ENCODE assay signal across 15 cellular contexts in the genomic region with DNA sequence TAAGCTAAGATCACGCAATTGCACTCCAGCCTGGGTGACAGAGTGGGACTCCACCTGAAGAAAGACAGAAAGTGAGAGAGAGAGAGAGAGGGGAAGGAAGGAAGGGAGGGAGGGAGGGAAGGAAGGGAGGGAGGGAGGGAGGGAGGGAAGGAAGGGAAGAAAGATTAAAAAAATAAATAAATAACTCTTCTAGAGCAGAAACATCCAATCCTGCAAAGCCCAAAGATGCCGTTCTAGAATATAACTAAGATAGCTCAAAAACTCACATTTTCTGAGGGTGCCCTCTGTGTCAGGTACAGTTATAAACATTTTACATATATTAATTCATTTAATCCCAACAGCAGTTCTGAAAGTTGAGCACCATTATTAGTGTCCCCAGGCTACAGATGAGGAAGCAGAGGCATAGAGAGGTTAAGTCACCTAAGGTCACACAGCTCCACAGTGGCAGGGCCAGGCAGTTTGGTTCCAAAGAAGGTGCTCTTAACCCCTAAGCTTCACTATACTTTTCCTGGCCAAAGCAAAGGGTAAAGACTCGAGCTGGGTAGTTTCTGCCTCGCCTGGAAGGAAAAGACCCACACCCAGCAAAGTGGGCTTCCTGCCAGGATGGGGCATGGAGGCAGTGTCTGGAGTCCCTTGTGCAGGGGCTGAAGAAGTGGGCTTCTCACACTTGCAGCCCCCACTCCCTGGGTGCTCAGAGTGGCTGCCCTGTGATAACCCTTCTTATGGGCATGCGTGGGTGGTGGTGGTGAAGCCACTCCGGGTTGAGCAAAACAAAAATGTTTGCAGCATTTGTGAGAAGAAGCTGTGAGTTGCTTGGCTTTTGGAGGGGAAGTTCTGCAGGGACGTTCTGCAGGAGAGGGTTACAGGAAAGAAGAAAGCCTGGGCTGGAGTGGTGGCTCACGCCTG. TPM values are rescaled to one million over a fixed set of nuclear protein-coding genes. Genes with fewer than 3 reads are reported as not detected.
DNase-seq lines count a peak whose midpoint lies in the region; ATAC-seq, FAIRE-seq and TF ChIP-seq lines count a peak whose summit lies in the region.
"Had no signal": no experiment of that assay in that cellular context is flagged by ENCODE, and none has a peak within 500 bp of the region (broad histone marks: within the 10 kb centered on the region; RNA-seq: fewer than 3 reads in every experiment).

No MANE protein-coding gene starts in this region.

- H3K36me3 Mint-ChIP-seq in CD4-positive, alpha-beta memory T cell = peaks cover 17 to 22% of the 10 kb centered on the region in 2 donors
- peaks cover 26% of the 10 kb centered on the region for H3K36me3 Mint-ChIP-seq in activated T-helper 17 cell treated with anti-CD3 and anti-CD28 coated beads, Interleukin-2, amount 50 U/mL, for 72 hours (ENCODE audit: low read depth)
- H3K36me3 Mint-ChIP-seq in natural killer cell = no peaks in the 10 kb centered on the region

- ATAC-seq in activated T-helper 17 cell treated with anti-CD3 and anti-CD28 coated beads, Interleukin-2, amount 50 U/mL, for 72 hours (replicated peaks) = peak; percentile 45
- ATAC-seq in natural killer cell (peak in 2 of 3 donors; percentile 34 to 58), HG03378 (IDR thresholded peaks at IDR 0.05; ENCODE audit: unreplicated experiment) (no peak), GM18867 (IDR thresholded peaks at IDR 0.05; ENCODE audit: unreplicated experiment) (no peak)

- POLR2A ChIA-PET in CD4-positive, alpha-beta memory T cell (lab: Charles Lee; ENCODE audit: partially characterized antibody) = interaction anchor here (1.1 to 21.8 kb wide), 7 partner anchors 9 to 72 kb away, joined by 3 to 658 read pairs (median 16); partner anchors contain the start of gene PIK3CD

- FAIRE-seq in frontal cortex (lab: Jason Lieb, UNC) = no peak

- no peak overlapping the region for H3K4me3 ChIP-seq in CD4-positive, alpha-beta memory T cell (ENCODE audit: low read length in 2 of 2)
- H3K4me3 ChIP-seq: adrenal gland had no signal

- no peaks in the 10 kb centered on the region for H3K36me3 ChIP-seq in CD4-positive, alpha-beta memory T cell (ENCODE audit: insufficient read depth, low read length)
- peaks cover 24% of the 10 kb centered on the region for H3K36me3 ChIP-seq in KOPT-K1 (ENCODE audit: insufficient read depth, low read length)
- H3K36me3 ChIP-seq: adrenal gland had no signal

- H3K27me3 ChIP-seq in CD4-positive, alpha-beta memory T cell (ENCODE audit: insufficient read depth, low read length) = no peaks in the 10 kb centered on the region
- H3K27me3 ChIP-seq: adrenal gland had no signal

- intact Hi-C loops in CD4-positive, alpha-beta memory T cell (cut with micrococcal nuclease) = no loop called here
- intact Hi-C loops in natural killer cell (cut with micrococcal nuclease) = no loop called here

- no peaks in the 10 kb centered on the region for H3K27me3 Mint-ChIP-seq in CD4-positive, alpha-beta memory T cell
- H3K27me3 Mint-ChIP-seq in activated T-helper 17 cell treated with anti-CD3 and anti-CD28 coated beads, Interleukin-2, amount 50 U/mL, for 72 hours = no peaks in the 10 kb centered on the region
- H3K27me3 Mint-ChIP-seq in natural killer cell (ENCODE audit: low read depth in 2 of 2) = no peaks in the 10 kb centered on the region

- CTCF ChIA-PET in CD4-positive, alpha-beta memory T cell (lab: Charles Lee; ENCODE audit: partially characterized antibody) = interaction anchor here (1.8 to 5.5 kb wide), 3 partner anchors 9 to 77 kb away, joined by 6 to 47 read pairs (median 8); partner anchors contain the start of gene PIK3CD

- H3K4me1 Mint-ChIP-seq in CD4-positive, alpha-beta memory T cell = peaks cover 33 to 71% (median 49%) of the 10 kb centered on the region in 4 donors
- peaks cover 30% of the 10 kb centered on the region for H3K4me1 Mint-ChIP-seq in activated T-helper 17 cell treated with anti-CD3 and anti-CD28 coated beads, Interleukin-2, amount 50 U/mL, for 72 hours
- H3K4me1 Mint-ChIP-seq in natural killer cell = peaks cover 42 to 43% of the 10 kb centered on the region in 2 donors

- no peaks in the 10 kb centered on the region for H3K9me3 ChIP-seq in CD4-positive, alpha-beta memory T cell (ENCODE audit: control insufficient read depth in 1 of 2, low read length in 2 of 2)
- no peaks in the 10 kb centered on the region for H3K9me3 ChIP-seq in KOPT-K1 (ENCODE audit: insufficient read depth, low read length, poor library complexity, severe bottlenecking)
- H3K9me3 ChIP-seq: adrenal gland, Caco-2 had no signal

- peak overlapping the region in 7 of 8 donors; percentile 47 to 81 (median 62) for H3K4me3 Mint-ChIP-seq in CD4-positive, alpha-beta memory T cell
- H3K4me3 Mint-ChIP-seq in activated T-helper 17 cell treated with anti-CD3 and anti-CD28 coated beads, Interleukin-2, amount 50 U/mL, for 72 hours = peak overlapping the region; percentile 43
- no peak overlapping the region for H3K4me3 Mint-ChIP-seq in natural killer cell

- no peaks in the 10 kb centered on the region for H3K9me3 Mint-ChIP-seq in CD4-positive, alpha-beta memory T cell
- no peaks in the 10 kb centered on the region for H3K9me3 Mint-ChIP-seq in activated T-helper 17 cell treated with anti-CD3 and anti-CD28 coated beads, Interleukin-2, amount 50 U/mL, for 72 hours
- no peaks in the 10 kb centered on the region for H3K9me3 Mint-ChIP-seq in natural killer cell

- peak in 1 of 5 donors; percentile 9 for DNase-seq in CD4-positive, alpha-beta memory T cell
- no peak for DNase-seq in natural killer cell
- no peak for DNase-seq in HT-29 (ENCODE audit: low spot score)
- no peak for DNase-seq in frontal cortex (ENCODE audit: low spot score in 2 of 2)
- DNase-seq: activated CD4-positive, CD25-positive, alpha-beta regulatory T cell; adrenal gland; Caco-2; cortex of kidney; midbrain; NCI-H1105 treated with DMSO at 0.1 percent for 48 hours; NCI-H526 had no signal

- TF ChIP-seq CTCF in natural killer cell (IDR thresholded peaks at IDR 0.05) = no peak

- peaks cover 39% of the 10 kb centered on the region for H3K4me1 ChIP-seq in CD4-positive, alpha-beta memory T cell (ENCODE audit: insufficient read depth, low read length)
- H3K4me1 ChIP-seq: adrenal gland, Caco-2 had no signal

- H3K27ac ChIP-seq in CD4-positive, alpha-beta memory T cell (ENCODE audit: low read depth, low read length) = no peak overlapping the region
- H3K27ac ChIP-seq in KOPT-K1 (ENCODE audit: low read depth, low read length, poor library complexity, severe bottlenecking) = peak overlapping the region; percentile 6

- peak overlapping the region; percentile 57 to 85 (median 78) for H3K27ac Mint-ChIP-seq in CD4-positive, alpha-beta memory T cell
- H3K27ac Mint-ChIP-seq in activated T-helper 17 cell treated with anti-CD3 and anti-CD28 coated beads, Interleukin-2, amount 50 U/mL, for 72 hours = peak overlapping the region; percentile 56
- H3K27ac Mint-ChIP-seq in natural killer cell = peak overlapping the region; percentile 51 to 78

RNA-seq across cellular contexts. Expression of gene PIK3CD, which starts 7.9 kb away (rescaled TPM):
- 100 to 1,000 TPM; 220 to 236 TPM for total RNA-seq in CD4-positive, alpha-beta memory T cell
- 100 to 1,000 TPM in 1 of 2 donors, 10 to 100 TPM in 1; 57.1 to 110 TPM for polyA plus RNA-seq in CD4-positive, alpha-beta memory T cell
- 100 to 1,000 TPM; 114 to 120 TPM for total RNA-seq in activated T-helper 17 cell treated with anti-CD3 and anti-CD28 coated beads, Interleukin-2, amount 50 U/mL, for 72 hours
- 100 to 1,000 TPM; 171 to 240 (median 198) TPM for total RNA-seq in natural killer cell
- total RNA-seq in HT-29 (2014; rRNA removed; shearing (Covaris generic)) = 0.03 and 0.05 TPM in 2 replicates
- total RNA-seq in frontal cortex = 10.6 TPM

RNA-seq across cellular contexts. Expression of gene TMEM201, which starts 54.9 kb away (rescaled TPM):
- total RNA-seq in CD4-positive, alpha-beta memory T cell = 10 to 100 TPM; 11.2 to 12.9 TPM
- polyA plus RNA-seq in CD4-positive, alpha-beta memory T cell = 1 to 10 TPM in 1 of 2 donors, under 1 TPM in 1; 0.41 to 3.5 TPM
- 10 to 100 TPM; 12.0 to 25.5 TPM for total RNA-seq in activated T-helper 17 cell treated with anti-CD3 and anti-CD28 coated beads, Interleukin-2, amount 50 U/mL, for 72 hours
- 10 to 100 TPM in 1 of 3 donors, 1 to 10 TPM in 2; 7.3 to 10.2 (median 8.8) TPM for total RNA-seq in natural killer cell
- total RNA-seq in HT-29 (2014; rRNA removed; shearing (Covaris generic)) = 23.7 and 31.7 TPM in 2 replicates
- 3.7 TPM for total RNA-seq in frontal cortex

Comparison
In these comparisons a context has a peak if more than half of its experiments do, and no peak if none do; other contexts are left out.
1. ATAC-seq: peak in activated T-helper 17 cell treated with anti-CD3 and anti-CD28 coated beads, Interleukin-2, amount 50 U/mL, for 72 hours (single experiment) and natural killer cell (2 of 3); none in HG03378 (single experiment) and GM18867 (single experiment).
2. RNA of gene PIK3CD, which starts 7.9 kb away (total RNA-seq): 220 to 236 TPM in CD4-positive, alpha-beta memory T cell, 171 to 240 TPM in natural killer cell, 114 to 120 TPM in activated T-helper 17 cell treated with anti-CD3 and anti-CD28 coated beads, Interleukin-2, amount 50 U/mL, for 72 hours and 10.6 TPM in frontal cortex (single experiment); 0.03 to 0.05 TPM in HT-29; every median in the first group is over 10 times any median in the second.
3. Peak in every context shown above with its lines, with median percentiles within 50 percentile points of each other: H3K27ac Mint-ChIP-seq.